In the genomic region with DNA sequence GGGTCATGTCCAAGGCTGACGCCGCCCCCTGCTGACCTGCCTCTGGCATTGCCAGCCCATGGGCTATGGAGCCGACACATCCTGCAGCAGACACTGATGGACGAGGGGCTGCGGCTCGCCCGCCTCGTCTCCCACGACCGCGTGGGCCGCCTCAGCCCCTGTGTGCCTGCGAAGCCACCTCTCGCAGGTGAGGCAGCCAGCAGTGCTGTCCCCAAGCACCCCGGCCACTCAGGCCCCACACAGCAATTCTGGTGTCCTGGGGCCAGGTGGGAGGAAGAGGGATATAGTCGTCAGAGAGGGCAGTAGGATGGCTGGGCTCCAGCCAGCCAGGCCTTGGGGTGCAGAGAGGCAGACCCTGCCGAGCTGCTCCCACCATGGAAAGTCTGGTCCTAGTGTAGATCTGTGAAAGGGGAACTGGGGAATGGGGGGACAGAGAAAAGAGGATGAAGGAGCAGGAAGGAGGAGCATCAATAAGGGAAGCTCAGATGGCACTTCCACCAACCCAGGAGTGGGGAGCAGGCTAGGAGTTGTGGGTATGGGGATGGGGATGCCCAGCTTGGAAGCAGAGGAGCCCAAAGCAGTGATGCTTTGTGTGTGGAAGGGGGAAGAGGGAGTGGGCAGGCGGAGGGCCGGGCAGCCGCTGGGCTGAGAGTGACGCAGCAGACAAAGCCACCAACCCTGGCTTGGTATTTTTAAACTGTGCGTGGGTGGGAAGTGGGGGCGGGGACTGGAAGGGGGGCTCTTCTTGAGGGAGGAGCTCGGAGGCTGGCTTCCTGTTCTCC, we compare ENCODE assay signal across 1 cellular context.
TF ChIP-seq lines count a peak whose summit lies in the region.

No MANE protein-coding gene starts in this region.

TF ChIP-seq in HepG2, 621 proteins besides CTCF, POLR2A, EP300 and RAD21 (continued from another document):
- TF ChIP-seq, protein P1, sequence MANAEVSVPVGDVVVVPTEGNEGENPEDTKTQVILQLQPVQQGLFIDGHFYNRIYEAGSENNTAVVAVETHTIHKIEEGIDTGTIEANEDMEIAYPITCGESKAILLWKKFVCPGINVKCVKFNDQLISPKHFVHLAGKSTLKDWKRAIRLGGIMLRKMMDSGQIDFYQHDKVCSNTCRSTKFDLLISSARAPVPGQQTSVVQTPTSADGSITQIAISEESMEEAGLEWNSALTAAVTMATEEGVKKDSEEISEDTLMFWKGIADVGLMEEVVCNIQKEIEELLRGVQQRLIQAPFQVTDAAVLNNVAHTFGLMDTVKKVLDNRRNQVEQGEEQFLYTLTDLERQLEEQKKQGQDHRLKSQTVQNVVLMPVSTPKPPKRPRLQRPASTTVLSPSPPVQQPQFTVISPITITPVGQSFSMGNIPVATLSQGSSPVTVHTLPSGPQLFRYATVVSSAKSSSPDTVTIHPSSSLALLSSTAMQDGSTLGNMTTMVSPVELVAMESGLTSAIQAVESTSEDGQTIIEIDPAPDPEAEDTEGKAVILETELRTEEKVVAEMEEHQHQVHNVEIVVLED (CRISPR knock-in tag; IDR thresholded peaks at IDR 0.05; ENCODE audit: borderline replicate concordance) = no peak
